14 cellular contexts compared by ENCODE assay signal in the genomic region with DNA sequence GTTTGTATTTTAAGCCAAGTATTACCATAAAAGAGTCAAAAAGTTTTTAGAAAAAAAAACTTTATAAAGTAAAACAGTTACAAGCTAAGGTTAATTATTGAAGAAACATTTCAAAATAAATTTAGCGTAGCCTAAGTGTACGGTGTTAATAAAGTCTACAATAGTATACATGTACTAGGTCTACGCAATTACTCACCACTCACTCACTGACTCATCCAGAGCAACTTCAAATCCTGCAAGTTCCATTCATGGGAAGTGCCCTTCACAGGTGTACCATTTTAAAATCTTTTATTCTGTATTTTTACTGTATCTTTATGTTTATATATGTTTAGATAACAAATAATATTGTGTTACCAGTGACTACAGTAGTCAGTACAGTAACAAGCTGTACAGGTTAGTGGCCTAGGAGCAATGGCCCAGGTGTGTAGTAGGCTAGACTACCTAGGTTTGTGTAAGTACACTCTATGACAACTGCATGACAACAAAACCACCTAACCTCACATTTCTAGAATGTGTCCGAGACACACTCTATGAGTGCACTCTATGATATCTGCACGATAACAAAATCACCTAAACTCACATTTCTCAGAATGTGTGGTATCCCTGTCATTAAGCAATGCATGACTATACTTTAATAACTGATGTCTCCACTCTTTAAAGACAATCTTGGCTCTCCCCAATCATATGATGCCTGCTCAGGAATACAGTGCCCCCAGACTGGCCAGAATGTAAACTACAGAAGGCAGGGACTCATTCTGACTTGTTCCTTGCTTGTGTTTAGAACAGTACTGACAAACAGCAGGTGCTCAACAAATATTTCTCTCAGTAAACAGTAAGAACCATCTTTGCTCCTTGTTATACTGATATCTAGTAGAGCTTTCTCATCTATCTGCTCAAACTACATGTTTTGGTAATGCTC. TPM values are rescaled to one million over a fixed set of nuclear protein-coding genes. Genes with fewer than 3 reads are reported as not detected.
DNase-seq lines count a peak whose midpoint lies in the region; ATAC-seq and TF ChIP-seq lines count a peak whose summit lies in the region.
"Had no signal": no experiment of that assay in that cellular context is flagged by ENCODE, and none has a peak within 500 bp of the region (broad histone marks: within the 10 kb centered on the region; RNA-seq: fewer than 3 reads in every experiment).

No MANE protein-coding gene starts in this region.

- peaks cover 5% of the 10 kb centered on the region for H3K36me3 Mint-ChIP-seq in activated T-cell treated with anti-CD3 and anti-CD28 coated beads, Interleukin-2, amount 50 U/mL, for 4 hours (ENCODE audit: insufficient read depth)
- peaks cover 5% of the 10 kb centered on the region for H3K36me3 Mint-ChIP-seq in T-helper 17 cell (ENCODE audit: low read depth)
- peaks cover 6% of the 10 kb centered on the region for H3K36me3 Mint-ChIP-seq in osteocyte (ENCODE audit: unreplicated experiment)

- H3K9me3 Mint-ChIP-seq in activated T-cell treated with anti-CD3 and anti-CD28 coated beads, Interleukin-2, amount 50 U/mL, for 4 hours = no peaks in the 10 kb centered on the region
- H3K9me3 Mint-ChIP-seq in osteocyte (ENCODE audit: unreplicated experiment) = no peaks in the 10 kb centered on the region

- no peak for TF ChIP-seq CTCF in kidney epithelial cell (IDR thresholded peaks at IDR 0.05; ENCODE audit: insufficient read depth, low read length, poor library complexity, severe bottlenecking)
- TF ChIP-seq CTCF in osteocyte (IDR thresholded peaks at IDR 0.05) = no peak

- no peaks in the 10 kb centered on the region for H3K36me3 ChIP-seq in kidney epithelial cell (ENCODE audit: control insufficient read depth, insufficient read depth, low read length)
- H3K36me3 ChIP-seq: ovary had no signal

- no peak overlapping the region for H3K4me3 Mint-ChIP-seq in activated T-cell treated with anti-CD3 and anti-CD28 coated beads, Interleukin-2, amount 50 U/mL, for 4 hours
- H3K4me3 Mint-ChIP-seq in T-helper 17 cell (no peak overlapping the region), osteocyte (ENCODE audit: unreplicated experiment) (no peak overlapping the region)
- H3K4me3 Mint-ChIP-seq: activated naive CD8-positive, alpha-beta T cell had no signal

- H3K4me1 Mint-ChIP-seq in activated T-cell treated with anti-CD3 and anti-CD28 coated beads, Interleukin-2, amount 50 U/mL, for 4 hours (ENCODE audit: low read depth) = peaks cover 49% of the 10 kb centered on the region
- peaks cover 38% of the 10 kb centered on the region for H3K4me1 Mint-ChIP-seq in T-helper 17 cell
- H3K4me1 Mint-ChIP-seq in osteocyte (ENCODE audit: unreplicated experiment) = peaks cover 17% of the 10 kb centered on the region

- H3K27me3 ChIP-seq in kidney epithelial cell (ENCODE audit: control insufficient read depth, insufficient read depth, low read length) = no peaks in the 10 kb centered on the region
- H3K27me3 ChIP-seq: ovary had no signal

- H3K9me3 ChIP-seq in T-helper 17 cell (ENCODE audit: control insufficient read depth, low read length, poor library complexity, severe bottlenecking) = no peaks in the 10 kb centered on the region
- H3K9me3 ChIP-seq: ovary had no signal

- ATAC-seq in activated T-cell treated with anti-CD3 and anti-CD28 coated beads, Interleukin-2, amount 50 U/mL, for 4 hours = peak; percentile 41 to 53
- ATAC-seq in T-helper 17 cell (no peak), GM18517 (IDR thresholded peaks at IDR 0.05; ENCODE audit: unreplicated experiment) (no peak), GM21825 (IDR thresholded peaks at IDR 0.05; ENCODE audit: unreplicated experiment) (no peak)
- ATAC-seq in stimulated activated naive CD8-positive, alpha-beta T cell treated with anti-CD3 and anti-CD28 coated beads, Interleukin-15, Interleukin-2, amounts not matched to agents 100 U/mL and 50 U/mL, for 24 hours = peak; percentile 65
- ATAC-seq: Right ventricle myocardium inferior had no signal

- H3K27ac Mint-ChIP-seq in T-helper 17 cell = peak overlapping the region; percentile 8
- no peak overlapping the region for H3K27ac Mint-ChIP-seq in osteocyte (ENCODE audit: unreplicated experiment)

- no peak for DNase-seq in activated T-cell treated with anti-CD3 and anti-CD28 coated beads, Interleukin-2, amount 50 U/mL, for 4 hours
- DNase-seq in activated T-cell treated with anti-CD3 and anti-CD28 coated beads, Interleukin-2, amount 50 U/mL, for 1 hour = no peak
- DNase-seq in T-helper 17 cell (no peak), kidney epithelial cell (ENCODE audit: low read depth) (peak; percentile 52), osteocyte (ENCODE audit: extremely low spot score, unreplicated experiment) (no peak)
- no peak for DNase-seq in stimulated activated naive CD8-positive, alpha-beta T cell treated with anti-CD3 and anti-CD28 coated beads, Interleukin-15, Interleukin-2, amounts not matched to agents 100 U/mL and 50 U/mL, for 24 hours
- DNase-seq: activated CD8-positive, alpha-beta memory T cell treated with anti-CD3 and anti-CD28 coated beads for 24 hours; NCI-H187 treated with DMSO at 0.1 percent for 48 hours; ovary; stimulated activated CD4-positive, alpha-beta T cell treated with anti-CD3 and anti-CD28 coated beads, Interleukin-12 subunit alpha, Interleukin-12 subunit beta, amount 100 ng/mL, for 4 hours had no signal

- no peak overlapping the region for H3K4me3 ChIP-seq in kidney epithelial cell (ENCODE audit: low read depth, low read length)
- H3K4me3 ChIP-seq: ovary had no signal

- H3K27me3 Mint-ChIP-seq in activated T-cell treated with anti-CD3 and anti-CD28 coated beads, Interleukin-2, amount 50 U/mL, for 4 hours (ENCODE audit: low read depth) = no peaks in the 10 kb centered on the region
- H3K27me3 Mint-ChIP-seq in T-helper 17 cell (no peaks in the 10 kb centered on the region), osteocyte (ENCODE audit: unreplicated experiment) (no peaks in the 10 kb centered on the region)
- H3K27me3 Mint-ChIP-seq: activated naive CD8-positive, alpha-beta T cell had no signal

RNA-seq across cellular contexts. Expression of gene KMT5B, which starts 21.2 kb away (rescaled TPM):
- 10 to 100 TPM; 23.5 to 30.0 (median 25.7) TPM for total RNA-seq in activated T-cell treated with anti-CD3 and anti-CD28 coated beads, Interleukin-2, amount 50 U/mL, for 4 hours
- total RNA-seq in T-helper 17 cell (10 to 100 TPM; 30.5 to 33.8 TPM), kidney epithelial cell (24.8 and 25.7 TPM in 2 replicates), osteocyte (59.4 and 59.8 TPM in 2 replicates)

Comparison
In these comparisons a context has a peak if more than half of its experiments do, and no peak if none do; other contexts are left out.
1. ATAC-seq: peak in activated T-cell treated with anti-CD3 and anti-CD28 coated beads, Interleukin-2, amount 50 U/mL, for 4 hours (2 of 2) and stimulated activated naive CD8-positive, alpha-beta T cell treated with anti-CD3 and anti-CD28 coated beads, Interleukin-15, Interleukin-2, amounts not matched to agents 100 U/mL and 50 U/mL, for 24 hours (single experiment); none in T-helper 17 cell (single experiment), GM18517 (single experiment) and GM21825 (single experiment).